11 cellular contexts compared by ENCODE assay signal in genomic region chr11:32713496-32713895, GRCh38.
DNase-seq lines count a peak whose midpoint lies in the region; ATAC-seq and TF ChIP-seq lines count a peak whose summit lies in the region.
"Had no signal": no experiment of that assay in that cellular context is flagged by ENCODE, and none has a peak within 500 bp of the region (broad histone marks: within the 10 kb centered on the region; RNA-seq: fewer than 3 reads in every experiment).

No MANE protein-coding gene starts in this region.

- peak; percentile 64 for DNase-seq in HT-29 (ENCODE audit: low spot score)
- no peak for DNase-seq in astrocyte of the cerebellum (ENCODE audit: low read depth)
- DNase-seq in naive B cell = peak; percentile 1
- DNase-seq in NCI-H226 = no peak
- no peak for DNase-seq in activated gamma-delta T cell (lab: John Stamatoyannopoulos, UW)
- DNase-seq: NCI-H446 treated with DMSO at 0.1 percent for 48 hours had no signal

- no peak overlapping the region for H3K4me2 ChIP-seq in DOHH2 (ENCODE audit: low read length)

- no peak overlapping the region for H3K4me3 Mint-ChIP-seq in naive B cell
- H3K4me3 Mint-ChIP-seq: WTC11 had no signal

- no peaks in the 10 kb centered on the region for H3F3A ChIP-seq in DOHH2 (ENCODE audit: control insufficient read depth, insufficient read depth)

- no peak overlapping the region for H3K27ac ChIP-seq in DOHH2 (ENCODE audit: low read depth, low read length)
- H3K27ac ChIP-seq: ascending aorta, prostate gland had no signal

- TF ChIP-seq CTCF in DOHH2 (IDR thresholded peaks at IDR 0.05; ENCODE audit: low read depth, low read length, poor library complexity, severe bottlenecking) (peak; percentile 28), astrocyte of the cerebellum (IDR thresholded peaks at IDR 0.05; ENCODE audit: low read depth, low read length, missing control alignments) (peak; percentile 50)

- no peaks in the 10 kb centered on the region for H4K20me1 ChIP-seq in DOHH2 (ENCODE audit: control insufficient read depth, insufficient read depth, low read depth, low read length)

- H3K4me1 ChIP-seq in DOHH2 (ENCODE audit: control insufficient read depth, low read length) = no peaks in the 10 kb centered on the region
- H3K4me1 ChIP-seq: ascending aorta, prostate gland had no signal

- no peaks in the 10 kb centered on the region for H3K4me1 Mint-ChIP-seq in naive B cell
- H3K4me1 Mint-ChIP-seq: WTC11 had no signal

- H3K4me3 ChIP-seq in DOHH2 (ENCODE audit: low read length) = no peak overlapping the region
- H3K4me3 ChIP-seq in astrocyte of the cerebellum (ENCODE audit: low read depth, low read length) = no peak overlapping the region
- H3K4me3 ChIP-seq: ascending aorta, prostate gland had no signal

- H3K9me2 ChIP-seq in DOHH2 (replicated peaks; ENCODE audit: control insufficient read depth, low read length) = no peaks in the 10 kb centered on the region

- no peaks in the 10 kb centered on the region for H3K79me2 ChIP-seq in DOHH2 (ENCODE audit: control insufficient read depth, low read length)

- ATAC-seq in naive B cell (ENCODE audit: low read depth in 2 of 2) (no peak), GM21515 (IDR thresholded peaks at IDR 0.05; ENCODE audit: unreplicated experiment) (no peak)
- ATAC-seq: WTC11 had no signal

- no peaks in the 10 kb centered on the region for H3K36me3 Mint-ChIP-seq in naive B cell
- H3K36me3 Mint-ChIP-seq: WTC11 had no signal

- in situ Hi-C loops in astrocyte of the cerebellum (cut with HindIII; ENCODE audit: low sequenced_read_pairs) = no loop called here

- H3K27me3 ChIP-seq in DOHH2 (ENCODE audit: control insufficient read depth, low read length) = peaks cover 16% of the 10 kb centered on the region
- H3K27me3 ChIP-seq: ascending aorta had no signal

- no peak overlapping the region for H3K27ac Mint-ChIP-seq in naive B cell
- H3K27ac Mint-ChIP-seq: WTC11 had no signal

- H3K27me3 Mint-ChIP-seq in naive B cell = peaks cover 5 to 13% (median 11%) of the 10 kb centered on the region in 3 donors

- no peaks in the 10 kb centered on the region for H3K9me3 Mint-ChIP-seq in naive B cell
- H3K9me3 Mint-ChIP-seq: WTC11 had no signal

- no peaks in the 10 kb centered on the region for H3K9me3 ChIP-seq in DOHH2 (ENCODE audit: control insufficient read depth, insufficient read depth, low read length)
- H3K9me3 ChIP-seq: ascending aorta, prostate gland had no signal

- no peaks in the 10 kb centered on the region for H3K36me3 ChIP-seq in DOHH2 (ENCODE audit: control insufficient read depth, low read length)
- H3K36me3 ChIP-seq: ascending aorta, prostate gland had no signal

Comparison
In these comparisons a context has a peak if more than half of its experiments do, and no peak if none do; other contexts are left out.
1. DNase-seq: peak in HT-29 (single experiment) and naive B cell (single experiment); none in astrocyte of the cerebellum (single experiment), NCI-H226 (single experiment) and activated gamma-delta T cell (single experiment).